18 cellular contexts compared by ENCODE assay signal in the genomic region with DNA sequence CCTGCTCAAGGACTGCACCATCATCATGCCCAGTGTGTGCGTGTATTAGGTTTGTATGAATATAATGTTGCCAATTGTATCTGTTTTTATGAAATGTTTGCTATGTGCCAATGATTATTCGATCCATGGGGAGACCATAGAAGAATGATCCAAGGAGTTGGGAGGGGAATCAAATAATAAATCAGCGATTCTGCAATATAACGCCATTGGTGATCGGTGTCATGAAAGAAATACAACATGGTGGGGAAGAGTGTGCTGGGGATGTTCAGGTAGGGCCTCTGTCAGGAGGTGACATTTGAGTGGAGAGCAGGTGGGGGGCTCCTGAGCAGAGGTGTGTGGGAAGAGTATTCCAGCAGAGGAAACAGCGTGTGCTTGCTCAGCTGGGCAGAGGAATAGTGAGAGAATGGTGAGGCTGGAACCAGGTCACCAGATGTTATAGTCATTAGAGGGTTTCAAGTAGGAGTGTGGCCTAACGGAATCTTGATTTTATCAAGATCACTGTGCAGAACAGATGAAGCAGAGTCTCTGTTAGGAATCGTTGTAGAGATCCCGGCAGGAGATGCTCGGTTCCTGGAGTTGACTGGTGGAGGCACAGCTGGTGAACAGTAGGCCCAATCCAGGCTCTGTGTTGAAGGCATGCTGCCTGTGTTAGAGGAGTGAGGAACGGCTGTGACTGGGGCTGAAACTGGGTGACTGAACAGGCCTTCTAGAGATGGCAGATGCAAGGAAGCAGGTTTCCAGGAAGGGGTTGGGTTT. TPM values are rescaled to one million over a fixed set of nuclear protein-coding genes. Genes with fewer than 3 reads are reported as not detected.
A peak's percentile ranks its signal among the peaks of the same experiment; 100 is the strongest.
DNase-seq lines count a peak whose midpoint lies in the region; ATAC-seq and TF ChIP-seq lines count a peak whose summit lies in the region.
"Had no signal": no experiment of that assay in that cellular context is flagged by ENCODE, and none has a peak within 500 bp of the region (broad histone marks: within the 10 kb centered on the region; RNA-seq: fewer than 3 reads in every experiment).

No MANE protein-coding gene starts in this region.

- no peaks in the 10 kb centered on the region for H3K9me3 Mint-ChIP-seq in endodermal cell
- H3K9me3 Mint-ChIP-seq: activated naive CD4-positive, alpha-beta T cell treated with anti-CD3 and anti-CD28 coated beads, Interleukin-2, amount 50 U/mL, for 24 hours had no signal

- H3K4me1 Mint-ChIP-seq in endodermal cell, result peaks cover 60% of the 10 kb centered on the region

- H4K20me1 ChIP-seq in Karpas-422 (ENCODE audit: insufficient read depth, low read depth, low read length) (peaks cover 58% of the 10 kb centered on the region), smooth muscle cell (ENCODE audit: low read depth) (peaks cover 72% of the 10 kb centered on the region)

- H2AFZ ChIP-seq in Karpas-422 (ENCODE audit: low read length) (no peak overlapping the region), smooth muscle cell (ENCODE audit: low read depth) (no peak overlapping the region)

- peaks cover 48% of the 10 kb centered on the region for H3K36me3 Mint-ChIP-seq in endodermal cell (ENCODE audit: low read depth)
- H3K36me3 Mint-ChIP-seq: activated naive CD4-positive, alpha-beta T cell treated with anti-CD3 and anti-CD28 coated beads, Interleukin-2, amount 50 U/mL, for 24 hours had no signal

- H3K27ac Mint-ChIP-seq in endodermal cell, result peak overlapping the region; percentile 22
- H3K27ac Mint-ChIP-seq: activated naive CD4-positive, alpha-beta T cell treated with anti-CD3 and anti-CD28 coated beads, Interleukin-2, amount 50 U/mL, for 24 hours had no signal

- DNase-seq in DMS 273 (lab: John Stamatoyannopoulos, UW; ENCODE audit: unreplicated experiment) (peak; percentile 56), DMS 273 treated with DMSO at 0.1 percent for 48 hours (lab: John Stamatoyannopoulos, UW) (no peak), Karpas-422 (no peak), endodermal cell (no peak), smooth muscle cell (lab: John Stamatoyannopoulos, UW; ENCODE audit: unreplicated experiment) (no peak), NCI-H187 treated with DMSO at 0.1 percent for 48 hours (lab: John Stamatoyannopoulos, UW) (no peak), medulla oblongata (ENCODE audit: extremely low spot score) (no peak)
- DNase-seq: heart right ventricle; NCI-H1694; nucleus accumbens; stimulated activated CD4-positive, alpha-beta T cell treated with anti-CD3 and anti-CD28 coated beads, Interleukin-4, amount 100 ng/mL, for 24 hours; T1000 had no signal

- peak overlapping the region; percentile 86 for H3K4me2 ChIP-seq in Karpas-422 (ENCODE audit: low read depth, low read length, poor library complexity, severe bottlenecking)
- peak overlapping the region; percentile 31 for H3K4me2 ChIP-seq in smooth muscle cell

- peaks cover 74% of the 10 kb centered on the region for H3K79me2 ChIP-seq in Karpas-422 (ENCODE audit: low read length)
- H3K79me2 ChIP-seq in smooth muscle cell (ENCODE audit: low read depth), result peaks cover 79% of the 10 kb centered on the region

- WGBS in endodermal cell (ENCODE audit: insufficient coverage in 1 of 2, insufficient read length in 1 of 2), 2 experiments, result 93 to 97% methylated on average over 8 to 11 of the region's 11 CpGs
- WGBS in smooth muscle cell (ENCODE audit: low lambda C conversion rate), result 77% methylated on average over 11 of the region's 11 CpGs
- WGBS in gastroesophageal sphincter (ENCODE audit: low coverage in 1 of 2), 2 donors, result 76 to 79% methylated on average over 10 to 11 of the region's 11 CpGs

- H3F3A ChIP-seq in smooth muscle cell (ENCODE audit: low read depth), result no peaks in the 10 kb centered on the region

- peak overlapping the region; percentile 80 for H3K4me3 Mint-ChIP-seq in endodermal cell
- H3K4me3 Mint-ChIP-seq: activated naive CD4-positive, alpha-beta T cell treated with anti-CD3 and anti-CD28 coated beads, Interleukin-2, amount 50 U/mL, for 24 hours had no signal

- no peak overlapping the region for H3K9ac ChIP-seq in Karpas-422 (ENCODE audit: low read length)
- H3K9ac ChIP-seq in endodermal cell (ENCODE audit: extremely low read depth, low read length, poor library complexity, severe bottlenecking), result no peak overlapping the region
- no peak overlapping the region for H3K9ac ChIP-seq in smooth muscle cell (ENCODE audit: low read depth)

- no peaks in the 10 kb centered on the region for H3K27me3 Mint-ChIP-seq in endodermal cell (ENCODE audit: insufficient read depth)

- H3K36me3 ChIP-seq in Karpas-422 (ENCODE audit: insufficient read depth, low read length), result peaks cover 24% of the 10 kb centered on the region
- H3K36me3 ChIP-seq in endodermal cell (ENCODE audit: control insufficient read depth, insufficient read depth, low read length), result peaks cover 23% of the 10 kb centered on the region
- H3K36me3 ChIP-seq in smooth muscle cell (ENCODE audit: low read depth), result no peaks in the 10 kb centered on the region
- peaks cover 0 to 8% of the 10 kb centered on the region in 2 donors for H3K36me3 ChIP-seq in gastroesophageal sphincter
- H3K36me3 ChIP-seq: breast epithelium, thoracic aorta had no signal

- no peak for TF ChIP-seq EP300 in gastroesophageal sphincter (IDR thresholded peaks at IDR 0.05)

- H3K27me3 ChIP-seq in Karpas-422 (ENCODE audit: low read length) (no peaks in the 10 kb centered on the region), endodermal cell (ENCODE audit: control insufficient read depth, insufficient read depth, low read length, poor library complexity, severe bottlenecking) (no peaks in the 10 kb centered on the region), smooth muscle cell (ENCODE audit: low read depth) (no peaks in the 10 kb centered on the region), gastroesophageal sphincter (no peaks in the 10 kb centered on the region)
- H3K27me3 ChIP-seq: breast epithelium, heart right ventricle, SJSA1 had no signal

- no peaks in the 10 kb centered on the region for H3K9me2 ChIP-seq in Karpas-422 (replicated peaks; ENCODE audit: insufficient read depth, low read length)

- H3K9me3 ChIP-seq in Karpas-422 (ENCODE audit: low read length) (no peaks in the 10 kb centered on the region), endodermal cell (ENCODE audit: control insufficient read depth, low read length) (no peaks in the 10 kb centered on the region), smooth muscle cell (replicated peaks; ENCODE audit: low read depth) (no peaks in the 10 kb centered on the region), gastroesophageal sphincter (no peaks in the 10 kb centered on the region)
- H3K9me3 ChIP-seq: breast epithelium, heart right ventricle, SJSA1, thoracic aorta had no signal

- H3K27ac ChIP-seq in Karpas-422 (ENCODE audit: low read length) (no peak overlapping the region), endodermal cell (ENCODE audit: low read depth, low read length) (no peak overlapping the region), smooth muscle cell (ENCODE audit: low read depth) (no peak overlapping the region), gastroesophageal sphincter (no peak overlapping the region)
- H3K27ac ChIP-seq: 22Rv1, SJSA1, thoracic aorta had no signal

- no peak for TF ChIP-seq POLR2A in gastroesophageal sphincter (IDR thresholded peaks at IDR 0.05)

- no peak for ATAC-seq in gastroesophageal sphincter
- ATAC-seq: heart right ventricle had no signal

- TF ChIP-seq CTCF in endodermal cell (conservative IDR thresholded peaks at IDR 0.05) (no peak), smooth muscle cell (IDR thresholded peaks at IDR 0.05; ENCODE audit: borderline replicate concordance, insufficient read depth, poor library complexity, severe bottlenecking) (no peak), gastroesophageal sphincter (IDR thresholded peaks at IDR 0.05) (no peak)

- H3K4me1 ChIP-seq in Karpas-422 (ENCODE audit: low read length) (peaks cover 30% of the 10 kb centered on the region), endodermal cell (ENCODE audit: control insufficient read depth, insufficient read depth, low read length) (peaks cover 13% of the 10 kb centered on the region), smooth muscle cell (ENCODE audit: low read depth) (peaks cover 30% of the 10 kb centered on the region), gastroesophageal sphincter (peaks cover 0 to 55% (median 8%) of the 10 kb centered on the region in 3 donors)

- H3K4me3 ChIP-seq in Karpas-422 (ENCODE audit: low read length), result no peak overlapping the region
- peak overlapping the region; percentile 93 for H3K4me3 ChIP-seq in endodermal cell (ENCODE audit: low read length)
- no peak overlapping the region for H3K4me3 ChIP-seq in smooth muscle cell
- H3K4me3 ChIP-seq in gastroesophageal sphincter, result no peak overlapping the region
- H3K4me3 ChIP-seq: breast epithelium, heart right ventricle, SJSA1, thoracic aorta had no signal

RNA-seq across cellular contexts. Expression of gene ZNF496, which starts 2.9 kb away (rescaled TPM):
- 28.6 and 75.1 TPM in 2 replicates for total RNA-seq in Karpas-422 (2014; rRNA removed; shearing (Covaris generic); ENCODE audit: low replicate concordance)
- total RNA-seq in endodermal cell, result 10 to 100 TPM; 63.5 to 65.6 TPM
- 45.9 TPM for polyA plus RNA-seq in endodermal cell (2013, experiment 1 of 2)
- polyA plus RNA-seq in endodermal cell (2013, experiment 2 of 2), result 37.8 TPM
- total RNA-seq in smooth muscle cell, result 37.0 and 39.5 TPM in 2 replicates
- polyA plus RNA-seq in smooth muscle cell, result 14.8 and 19.8 TPM in 2 replicates
- total RNA-seq in gastroesophageal sphincter, result 10 to 100 TPM; 27.2 to 44.8 (median 40.6) TPM
